1 cellular context compared by ENCODE assay signal in the genomic region with DNA sequence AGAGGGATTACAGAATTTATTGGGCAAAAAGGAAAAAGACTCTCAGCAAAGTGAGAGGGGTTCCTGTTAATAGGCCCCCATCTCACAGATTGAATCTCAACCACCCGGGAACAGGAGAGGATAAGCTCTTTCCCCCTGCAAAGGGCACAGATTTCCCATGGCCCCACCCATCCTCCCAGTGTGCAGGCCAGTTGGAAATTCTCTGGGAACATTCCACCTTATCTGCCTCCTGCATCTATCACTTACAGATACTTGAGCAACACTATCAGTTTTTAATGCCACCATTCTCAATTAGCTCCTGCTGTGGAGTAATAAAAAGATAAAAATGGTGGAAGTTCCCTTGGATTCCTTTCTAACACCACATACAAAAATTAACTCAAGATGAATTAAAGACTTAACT.
TF ChIP-seq lines count a peak whose summit lies in the region.

No MANE protein-coding gene starts in this region.

TF ChIP-seq in H1, 55 proteins besides CTCF, POLR2A, EP300 and RAD21:
- TF ChIP-seq HDAC2 (IDR thresholded peaks at IDR 0.05; ENCODE audit: borderline replicate concordance in 1 of 2, low read depth in 2 of 2, low read length in 2 of 2), result no peak
- TF ChIP-seq KDM5A (IDR thresholded peaks at IDR 0.05; ENCODE audit: low read length), result no peak
- TF ChIP-seq, protein P1, sequence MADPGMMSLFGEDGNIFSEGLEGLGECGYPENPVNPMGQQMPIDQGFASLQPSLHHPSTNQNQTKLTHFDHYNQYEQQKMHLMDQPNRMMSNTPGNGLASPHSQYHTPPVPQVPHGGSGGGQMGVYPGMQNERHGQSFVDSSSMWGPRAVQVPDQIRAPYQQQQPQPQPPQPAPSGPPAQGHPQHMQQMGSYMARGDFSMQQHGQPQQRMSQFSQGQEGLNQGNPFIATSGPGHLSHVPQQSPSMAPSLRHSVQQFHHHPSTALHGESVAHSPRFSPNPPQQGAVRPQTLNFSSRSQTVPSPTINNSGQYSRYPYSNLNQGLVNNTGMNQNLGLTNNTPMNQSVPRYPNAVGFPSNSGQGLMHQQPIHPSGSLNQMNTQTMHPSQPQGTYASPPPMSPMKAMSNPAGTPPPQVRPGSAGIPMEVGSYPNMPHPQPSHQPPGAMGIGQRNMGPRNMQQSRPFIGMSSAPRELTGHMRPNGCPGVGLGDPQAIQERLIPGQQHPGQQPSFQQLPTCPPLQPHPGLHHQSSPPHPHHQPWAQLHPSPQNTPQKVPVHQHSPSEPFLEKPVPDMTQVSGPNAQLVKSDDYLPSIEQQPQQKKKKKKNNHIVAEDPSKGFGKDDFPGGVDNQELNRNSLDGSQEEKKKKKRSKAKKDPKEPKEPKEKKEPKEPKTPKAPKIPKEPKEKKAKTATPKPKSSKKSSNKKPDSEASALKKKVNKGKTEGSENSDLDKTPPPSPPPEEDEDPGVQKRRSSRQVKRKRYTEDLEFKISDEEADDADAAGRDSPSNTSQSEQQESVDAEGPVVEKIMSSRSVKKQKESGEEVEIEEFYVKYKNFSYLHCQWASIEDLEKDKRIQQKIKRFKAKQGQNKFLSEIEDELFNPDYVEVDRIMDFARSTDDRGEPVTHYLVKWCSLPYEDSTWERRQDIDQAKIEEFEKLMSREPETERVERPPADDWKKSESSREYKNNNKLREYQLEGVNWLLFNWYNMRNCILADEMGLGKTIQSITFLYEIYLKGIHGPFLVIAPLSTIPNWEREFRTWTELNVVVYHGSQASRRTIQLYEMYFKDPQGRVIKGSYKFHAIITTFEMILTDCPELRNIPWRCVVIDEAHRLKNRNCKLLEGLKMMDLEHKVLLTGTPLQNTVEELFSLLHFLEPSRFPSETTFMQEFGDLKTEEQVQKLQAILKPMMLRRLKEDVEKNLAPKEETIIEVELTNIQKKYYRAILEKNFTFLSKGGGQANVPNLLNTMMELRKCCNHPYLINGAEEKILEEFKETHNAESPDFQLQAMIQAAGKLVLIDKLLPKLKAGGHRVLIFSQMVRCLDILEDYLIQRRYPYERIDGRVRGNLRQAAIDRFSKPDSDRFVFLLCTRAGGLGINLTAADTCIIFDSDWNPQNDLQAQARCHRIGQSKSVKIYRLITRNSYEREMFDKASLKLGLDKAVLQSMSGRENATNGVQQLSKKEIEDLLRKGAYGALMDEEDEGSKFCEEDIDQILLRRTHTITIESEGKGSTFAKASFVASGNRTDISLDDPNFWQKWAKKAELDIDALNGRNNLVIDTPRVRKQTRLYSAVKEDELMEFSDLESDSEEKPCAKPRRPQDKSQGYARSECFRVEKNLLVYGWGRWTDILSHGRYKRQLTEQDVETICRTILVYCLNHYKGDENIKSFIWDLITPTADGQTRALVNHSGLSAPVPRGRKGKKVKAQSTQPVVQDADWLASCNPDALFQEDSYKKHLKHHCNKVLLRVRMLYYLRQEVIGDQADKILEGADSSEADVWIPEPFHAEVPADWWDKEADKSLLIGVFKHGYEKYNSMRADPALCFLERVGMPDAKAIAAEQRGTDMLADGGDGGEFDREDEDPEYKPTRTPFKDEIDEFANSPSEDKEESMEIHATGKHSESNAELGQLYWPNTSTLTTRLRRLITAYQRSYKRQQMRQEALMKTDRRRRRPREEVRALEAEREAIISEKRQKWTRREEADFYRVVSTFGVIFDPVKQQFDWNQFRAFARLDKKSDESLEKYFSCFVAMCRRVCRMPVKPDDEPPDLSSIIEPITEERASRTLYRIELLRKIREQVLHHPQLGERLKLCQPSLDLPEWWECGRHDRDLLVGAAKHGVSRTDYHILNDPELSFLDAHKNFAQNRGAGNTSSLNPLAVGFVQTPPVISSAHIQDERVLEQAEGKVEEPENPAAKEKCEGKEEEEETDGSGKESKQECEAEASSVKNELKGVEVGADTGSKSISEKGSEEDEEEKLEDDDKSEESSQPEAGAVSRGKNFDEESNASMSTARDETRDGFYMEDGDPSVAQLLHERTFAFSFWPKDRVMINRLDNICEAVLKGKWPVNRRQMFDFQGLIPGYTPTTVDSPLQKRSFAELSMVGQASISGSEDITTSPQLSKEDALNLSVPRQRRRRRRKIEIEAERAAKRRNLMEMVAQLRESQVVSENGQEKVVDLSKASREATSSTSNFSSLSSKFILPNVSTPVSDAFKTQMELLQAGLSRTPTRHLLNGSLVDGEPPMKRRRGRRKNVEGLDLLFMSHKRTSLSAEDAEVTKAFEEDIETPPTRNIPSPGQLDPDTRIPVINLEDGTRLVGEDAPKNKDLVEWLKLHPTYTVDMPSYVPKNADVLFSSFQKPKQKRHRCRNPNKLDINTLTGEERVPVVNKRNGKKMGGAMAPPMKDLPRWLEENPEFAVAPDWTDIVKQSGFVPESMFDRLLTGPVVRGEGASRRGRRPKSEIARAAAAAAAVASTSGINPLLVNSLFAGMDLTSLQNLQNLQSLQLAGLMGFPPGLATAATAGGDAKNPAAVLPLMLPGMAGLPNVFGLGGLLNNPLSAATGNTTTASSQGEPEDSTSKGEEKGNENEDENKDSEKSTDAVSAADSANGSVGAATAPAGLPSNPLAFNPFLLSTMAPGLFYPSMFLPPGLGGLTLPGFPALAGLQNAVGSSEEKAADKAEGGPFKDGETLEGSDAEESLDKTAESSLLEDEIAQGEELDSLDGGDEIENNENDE (IDR thresholded peaks at IDR 0.05; ENCODE audit: insufficient replicate concordance, low read length), result no peak
- no peak for TF ChIP-seq SIN3A (conservative IDR thresholded peaks at IDR 0.05 in 1 of 2, IDR thresholded peaks at IDR 0.05 in 1 of 2; ENCODE audit: low read depth in 1 of 2, low read length in 2 of 2)
- no peak for TF ChIP-seq SP1 (IDR thresholded peaks at IDR 0.05; ENCODE audit: low read depth, low read length)
- TF ChIP-seq TEAD4 (IDR thresholded peaks at IDR 0.05; ENCODE audit: low read depth, low read length), result no peak
- no peak for TF ChIP-seq RFX5 (IDR thresholded peaks at IDR 0.05; ENCODE audit: borderline replicate concordance, low read depth, low read length)
- TF ChIP-seq CTBP2 (IDR thresholded peaks at IDR 0.05; ENCODE audit: borderline replicate concordance, insufficient read depth, insufficient read length, low read length), result no peak
- TF ChIP-seq, protein P2, sequence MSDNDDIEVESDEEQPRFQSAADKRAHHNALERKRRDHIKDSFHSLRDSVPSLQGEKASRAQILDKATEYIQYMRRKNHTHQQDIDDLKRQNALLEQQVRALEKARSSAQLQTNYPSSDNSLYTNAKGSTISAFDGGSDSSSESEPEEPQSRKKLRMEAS (IDR thresholded peaks at IDR 0.05), result no peak
- TF ChIP-seq CBX8 (IDR thresholded peaks at IDR 0.05; ENCODE audit: borderline replicate concordance, low read depth, low read length), result no peak
- no peak for TF ChIP-seq SAP30 (IDR thresholded peaks at IDR 0.05; ENCODE audit: insufficient read depth, insufficient replicate concordance, low read length)
- no peak for TF ChIP-seq SP2 (IDR thresholded peaks at IDR 0.05; ENCODE audit: low read length)
- TF ChIP-seq, protein P3, sequence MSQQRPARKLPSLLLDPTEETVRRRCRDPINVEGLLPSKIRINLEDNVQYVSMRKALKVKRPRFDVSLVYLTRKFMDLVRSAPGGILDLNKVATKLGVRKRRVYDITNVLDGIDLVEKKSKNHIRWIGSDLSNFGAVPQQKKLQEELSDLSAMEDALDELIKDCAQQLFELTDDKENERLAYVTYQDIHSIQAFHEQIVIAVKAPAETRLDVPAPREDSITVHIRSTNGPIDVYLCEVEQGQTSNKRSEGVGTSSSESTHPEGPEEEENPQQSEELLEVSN (IDR thresholded peaks at IDR 0.05), result no peak
- no peak for TF ChIP-seq HDAC6 (IDR thresholded peaks at IDR 0.05; ENCODE audit: low read depth, low read length)
- TF ChIP-seq SP4 (IDR thresholded peaks at IDR 0.05; ENCODE audit: low read length), result no peak
- TF ChIP-seq SRF (IDR thresholded peaks at IDR 0.05; ENCODE audit: low read depth, low read length), result no peak
- TF ChIP-seq POLR2AphosphoS5 (IDR thresholded peaks at IDR 0.05; ENCODE audit: low read depth, low read length), result no peak
- TF ChIP-seq ASH2L (IDR thresholded peaks at IDR 0.05; ENCODE audit: low read length), result no peak
- TF ChIP-seq EGR1 (IDR thresholded peaks at IDR 0.05; ENCODE audit: borderline replicate concordance, low read depth, low read length), result no peak
- TF ChIP-seq SIRT6 (IDR thresholded peaks at IDR 0.05; ENCODE audit: low read length), result no peak
